ENCODE assay signal across 13 cellular contexts in genomic region chr7:106419455-106420182, GRCh38.
A peak's percentile ranks its signal among the peaks of the same experiment; 100 is the strongest.
DNase-seq lines count a peak whose midpoint lies in the region; ATAC-seq and TF ChIP-seq lines count a peak whose summit lies in the region.
"Had no signal": no experiment of that assay in that cellular context is flagged by ENCODE, and none has a peak within 500 bp of the region (broad histone marks: within the 10 kb centered on the region; RNA-seq: fewer than 3 reads in every experiment).

No MANE protein-coding gene starts in this region.

- H3K9me3 ChIP-seq in left lung (peaks cover 0 to 4% of the 10 kb centered on the region in 2 donors), psoas muscle (peaks cover 9% of the 10 kb centered on the region)

- BruUV-seq in Calu3 (replicated peaks; lab: Mats Ljungman, UMichigan) = no TSS peak

- DNase-seq in T-helper 2 cell treated with Interferon-gamma antibody and Interleukin-4, amounts not matched to agents 5 μg/mL and 100 μg/mL, for 36 hours (ENCODE audit: low spot score) = peak; percentile 31
- DNase-seq in T-helper 2 cell = no peak
- DNase-seq in Calu3 = no peak
- no peak for DNase-seq in activated naive CD8-positive, alpha-beta T cell treated with anti-CD3 and anti-CD28 coated beads, Interleukin-2, amount 50 U/mL, for 24 hours
- no peak for DNase-seq in left lung
- DNase-seq in AG20443 (ENCODE audit: low spot score) = no peak
- DNase-seq in psoas muscle = no peak
- DNase-seq: ACHN, hippocampal formation, MV-4-11, SJCRH30 had no signal

- no peak overlapping the region for H3K4me3 Mint-ChIP-seq in T-helper 2 cell treated with Interferon-gamma antibody and Interleukin-4, amounts not matched to agents 5 μg/mL and 100 μg/mL, for 36 hours
- H3K4me3 Mint-ChIP-seq in Calu3 (ENCODE audit: low read depth, unreplicated experiment) = no peak overlapping the region
- H3K4me3 Mint-ChIP-seq in activated naive CD8-positive, alpha-beta T cell treated with anti-CD3 and anti-CD28 coated beads, Interleukin-2, amount 50 U/mL, for 24 hours = peak overlapping the region; percentile 16

- H3K27ac Mint-ChIP-seq in T-helper 2 cell treated with Interferon-gamma antibody and Interleukin-4, amounts not matched to agents 5 μg/mL and 100 μg/mL, for 36 hours = no peak overlapping the region
- H3K27ac Mint-ChIP-seq in Calu3 (ENCODE audit: unreplicated experiment) = peak overlapping the region; percentile 97
- H3K27ac Mint-ChIP-seq in activated naive CD8-positive, alpha-beta T cell treated with anti-CD3 and anti-CD28 coated beads, Interleukin-2, amount 50 U/mL, for 24 hours = peak overlapping the region; percentile 82

- H3K27ac ChIP-seq in left lung = peak overlapping the region in 1 of 2 donors; percentile 95
- H3K27ac ChIP-seq in psoas muscle = no peak overlapping the region
- H3K27ac ChIP-seq: SJCRH30 had no signal

- no peaks in the 10 kb centered on the region for H3K36me3 ChIP-seq in left lung
- no peaks in the 10 kb centered on the region for H3K36me3 ChIP-seq in psoas muscle (ENCODE audit: insufficient read depth in 1 of 2, low read depth in 1 of 2)
- H3K36me3 ChIP-seq: ascending aorta, SJCRH30 had no signal

- peaks cover 21% of the 10 kb centered on the region for H3K9me3 Mint-ChIP-seq in T-helper 2 cell treated with Interferon-gamma antibody and Interleukin-4, amounts not matched to agents 5 μg/mL and 100 μg/mL, for 36 hours
- H3K9me3 Mint-ChIP-seq in Calu3 (ENCODE audit: low read depth, unreplicated experiment) = peaks cover 5% of the 10 kb centered on the region
- peaks cover 20% of the 10 kb centered on the region for H3K9me3 Mint-ChIP-seq in activated naive CD8-positive, alpha-beta T cell treated with anti-CD3 and anti-CD28 coated beads, Interleukin-2, amount 50 U/mL, for 24 hours

- H3K4me3 ChIP-seq in left lung = no peak overlapping the region
- no peak overlapping the region for H3K4me3 ChIP-seq in psoas muscle
- H3K4me3 ChIP-seq: ascending aorta, SJCRH30 had no signal

- CTCF ChIA-PET in Calu3 (lab: Charles Lee) = interaction anchor here (1.5 kb wide), 1 partner anchor 41 kb away, joined by 4 read pairs; no protein-coding TSS in a partner anchor

- ATAC-seq in activated naive CD8-positive, alpha-beta T cell treated with anti-CD3 and anti-CD28 coated beads, Interleukin-2, amount 50 U/mL, for 24 hours = peak; percentile 85
- peak; percentile 16 for ATAC-seq in left lung
- no peak for ATAC-seq in HG03565 (IDR thresholded peaks at IDR 0.05; ENCODE audit: unreplicated experiment)
- no peak for ATAC-seq in psoas muscle

- H3K4me1 ChIP-seq in left lung = peaks cover 18 to 96% of the 10 kb centered on the region in 2 donors
- peaks cover 25% of the 10 kb centered on the region for H3K4me1 ChIP-seq in psoas muscle

- H3K27me3 Mint-ChIP-seq in T-helper 2 cell treated with Interferon-gamma antibody and Interleukin-4, amounts not matched to agents 5 μg/mL and 100 μg/mL, for 36 hours (ENCODE audit: low read depth) = no peaks in the 10 kb centered on the region
- H3K27me3 Mint-ChIP-seq in Calu3 (ENCODE audit: unreplicated experiment) = no peaks in the 10 kb centered on the region
- H3K27me3 Mint-ChIP-seq in activated naive CD8-positive, alpha-beta T cell treated with anti-CD3 and anti-CD28 coated beads, Interleukin-2, amount 50 U/mL, for 24 hours = peaks cover 7% of the 10 kb centered on the region

- peaks cover 5% of the 10 kb centered on the region for H3K36me3 Mint-ChIP-seq in T-helper 2 cell treated with Interferon-gamma antibody and Interleukin-4, amounts not matched to agents 5 μg/mL and 100 μg/mL, for 36 hours (ENCODE audit: low read depth)
- H3K36me3 Mint-ChIP-seq in Calu3 (ENCODE audit: insufficient read depth, unreplicated experiment) = peaks cover 29% of the 10 kb centered on the region
- peaks cover 13% of the 10 kb centered on the region for H3K36me3 Mint-ChIP-seq in activated naive CD8-positive, alpha-beta T cell treated with anti-CD3 and anti-CD28 coated beads, Interleukin-2, amount 50 U/mL, for 24 hours (ENCODE audit: low read depth)

- no peaks in the 10 kb centered on the region for H3K27me3 ChIP-seq in left lung
- no peaks in the 10 kb centered on the region for H3K27me3 ChIP-seq in psoas muscle (ENCODE audit: insufficient read depth in 3 of 3, low read length in 2 of 3)
- H3K27me3 ChIP-seq: ascending aorta, SJCRH30 had no signal

- intact Hi-C loops in Calu3 (cut with micrococcal nuclease; ENCODE audit: unreplicated experiment) (loop anchor here (5.0 kb wide), 1 partner anchor 52 kb away; no protein-coding TSS in a partner anchor), left lung (cut with DNase I) (no loop called here), psoas muscle (cut with DNase I) (loop anchor here in 1 of 2 donors (10.0 kb wide), 1 partner anchor 135 kb away; the partner anchor contains the start of gene NAMPT)

- no peak for TF ChIP-seq CTCF in Calu3 (IDR thresholded peaks at IDR 0.05; ENCODE audit: unreplicated experiment)
- no peak for TF ChIP-seq CTCF in left lung (IDR thresholded peaks at IDR 0.05)
- TF ChIP-seq CTCF in psoas muscle (IDR thresholded peaks at IDR 0.05) = no peak

- 94 to 96% (median 95%) methylated on average over 9 of the region's 9 CpGs for WGBS in psoas muscle, 3 donors

- peaks cover 28% of the 10 kb centered on the region for H3K4me1 Mint-ChIP-seq in T-helper 2 cell treated with Interferon-gamma antibody and Interleukin-4, amounts not matched to agents 5 μg/mL and 100 μg/mL, for 36 hours (ENCODE audit: low read depth)
- H3K4me1 Mint-ChIP-seq in Calu3 (ENCODE audit: low read depth, unreplicated experiment) = peaks cover 88% of the 10 kb centered on the region
- H3K4me1 Mint-ChIP-seq in activated naive CD8-positive, alpha-beta T cell treated with anti-CD3 and anti-CD28 coated beads, Interleukin-2, amount 50 U/mL, for 24 hours = peaks cover 77% of the 10 kb centered on the region

Comparison
In these comparisons a context has a peak if more than half of its experiments do, and no peak if none do; other contexts are left out.
1. ATAC-seq: peak in activated naive CD8-positive, alpha-beta T cell treated with anti-CD3 and anti-CD28 coated beads, Interleukin-2, amount 50 U/mL, for 24 hours (single experiment) and left lung (single experiment); none in HG03565 (single experiment) and psoas muscle (0 of 4).